ENCODE assay signal across 34 cellular contexts in the genomic region with DNA sequence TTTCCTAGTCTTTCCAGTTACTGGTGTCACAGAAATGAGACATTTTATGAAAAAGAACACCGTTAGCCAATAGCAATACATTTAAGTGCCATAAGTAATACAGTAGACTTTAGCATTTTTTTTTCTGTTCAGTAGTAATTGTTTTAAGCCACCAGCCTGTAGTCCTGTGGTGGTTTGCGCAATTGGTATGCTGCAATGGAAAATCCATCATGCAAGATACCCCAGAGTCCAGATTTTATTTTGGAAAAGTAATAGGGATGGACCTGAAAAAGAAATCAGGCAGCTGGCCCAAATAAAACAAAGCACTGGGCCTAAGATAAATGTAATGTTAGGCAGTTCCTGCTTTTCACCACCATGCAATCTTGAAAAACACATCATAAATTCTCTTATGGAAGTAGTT.
DNase-seq lines count a peak whose midpoint lies in the region; ATAC-seq and TF ChIP-seq lines count a peak whose summit lies in the region.
"Had no signal": no experiment of that assay in that cellular context is flagged by ENCODE, and none has a peak within 500 bp of the region (broad histone marks: within the 10 kb centered on the region; RNA-seq: fewer than 3 reads in every experiment).

No MANE protein-coding gene starts in this region.

- H3K9me3 Mint-ChIP-seq in activated CD4-positive, alpha-beta T cell treated with anti-CD3 and anti-CD28 coated beads, Interleukin-2, amount 10 ng/mL, durations not matched to agents 24 days and 14 days: peaks cover 12% of the 10 kb centered on the region
- H3K9me3 Mint-ChIP-seq in activated CD4-positive, alpha-beta T cell treated with anti-CD3 and anti-CD28 coated beads for 36 hours (ENCODE audit: low read depth): no peaks in the 10 kb centered on the region
- H3K9me3 Mint-ChIP-seq: activated naive CD4-positive, alpha-beta T cell treated with anti-CD3 and anti-CD28 coated beads, Interleukin-2, amount 10 ng/mL, durations not matched to agents 7 days and 5 days; stimulated activated memory B cell treated with anti-CD40 and anti-IgM and Interleukin-4, amounts not matched to agents 10 μg/mL and 1 μg/mL and 100 μg/mL, for 72 hours; T-cell; WTC11 had no signal

- H3K27ac ChIP-seq in IMR-90 (ENCODE audit: insufficient read depth, low read length): no peak overlapping the region
- H3K27ac ChIP-seq in caudate nucleus (ENCODE audit: low read depth, low read length): peak overlapping the region; percentile 46
- H3K27ac ChIP-seq: 22Rv1, epithelial cell of prostate, gastroesophageal sphincter, lower lobe of right lung, prostate gland, upper lobe of left lung had no signal

- H3K4me2 ChIP-seq in IMR-90 (ENCODE audit: low read depth, low read length): no peak overlapping the region

- H2BK120ac ChIP-seq in IMR-90 (ENCODE audit: low read depth, low read length): no peak overlapping the region

- no peak overlapping the region for H3K56ac ChIP-seq in IMR-90 (ENCODE audit: extremely low read depth, insufficient read depth, low read length)

- H3K4me3 Mint-ChIP-seq in activated CD4-positive, alpha-beta T cell treated with anti-CD3 and anti-CD28 coated beads, Interleukin-2, amount 10 ng/mL, durations not matched to agents 24 days and 14 days: no peak overlapping the region
- H3K4me3 Mint-ChIP-seq in activated CD4-positive, alpha-beta T cell treated with anti-CD3 and anti-CD28 coated beads for 36 hours: no peak overlapping the region
- H3K4me3 Mint-ChIP-seq: activated naive CD4-positive, alpha-beta T cell treated with anti-CD3 and anti-CD28 coated beads, Interleukin-2, amount 10 ng/mL, durations not matched to agents 7 days and 5 days; CD14-positive monocyte; naive B cell; stimulated activated memory B cell treated with anti-CD40 and anti-IgM and Interleukin-4, amounts not matched to agents 10 μg/mL and 1 μg/mL and 100 μg/mL, for 72 hours; T-cell; WTC11 had no signal

- H3K27ac Mint-ChIP-seq in activated CD4-positive, alpha-beta T cell treated with anti-CD3 and anti-CD28 coated beads, Interleukin-2, amount 10 ng/mL, durations not matched to agents 24 days and 14 days: peak overlapping the region; percentile 48
- H3K27ac Mint-ChIP-seq in activated CD4-positive, alpha-beta T cell treated with anti-CD3 and anti-CD28 coated beads for 36 hours: no peak overlapping the region
- H3K27ac Mint-ChIP-seq: activated naive CD4-positive, alpha-beta T cell treated with anti-CD3 and anti-CD28 coated beads, Interleukin-2, amount 10 ng/mL, durations not matched to agents 7 days and 5 days; naive B cell; stimulated activated memory B cell treated with anti-CD40 and anti-IgM and Interleukin-4, amounts not matched to agents 10 μg/mL and 1 μg/mL and 100 μg/mL, for 72 hours; T-cell; WTC11 had no signal

- H4K20me1 ChIP-seq in IMR-90 (ENCODE audit: insufficient read depth, low read length): no peaks in the 10 kb centered on the region

- peaks cover 0 to 3% of the 10 kb centered on the region in 2 experiments; a peak in 1 of 4 replicates for H3K79me1 ChIP-seq in IMR-90 (ENCODE audit: low read depth in 1 of 2, low read length in 2 of 2)

- no peaks in the 10 kb centered on the region for H3K36me3 ChIP-seq in IMR-90 (ENCODE audit: control insufficient read depth, insufficient read depth, low read length)
- H3K36me3 ChIP-seq: lower lobe of right lung, prostate gland had no signal

- peaks cover 54% of the 10 kb centered on the region for H3K36me3 Mint-ChIP-seq in activated CD4-positive, alpha-beta T cell treated with anti-CD3 and anti-CD28 coated beads, Interleukin-2, amount 10 ng/mL, durations not matched to agents 24 days and 14 days (ENCODE audit: low read depth)
- H3K36me3 Mint-ChIP-seq in activated CD4-positive, alpha-beta T cell treated with anti-CD3 and anti-CD28 coated beads for 36 hours (ENCODE audit: low read depth): peaks cover 42% of the 10 kb centered on the region
- H3K36me3 Mint-ChIP-seq: WTC11 had no signal

- no peak overlapping the region for H3K23ac ChIP-seq in IMR-90 (ENCODE audit: low read depth, low read length)

- H3K14ac ChIP-seq in IMR-90 (replicated peaks; ENCODE audit: low read depth, low read length): no peak overlapping the region

- H2BK15ac ChIP-seq in IMR-90 (ENCODE audit: low read depth, low read length): no peak overlapping the region

- H3K4me1 ChIP-seq in IMR-90 (ENCODE audit: control insufficient read depth, insufficient read depth, low read length): peaks cover 3% of the 10 kb centered on the region; the same call in 1 of the 2 replicates
- H3K4me1 ChIP-seq: gastroesophageal sphincter, lower lobe of right lung, prostate gland, upper lobe of left lung had no signal

- WGBS in IMR-90 (ENCODE audit: extremely low coverage in 2 of 2, insufficient read length in 1 of 2), 2 experiments: no CpG with 5 or more reads among the region's 2 CpGs

- POLR2A ChIA-PET in IMR-90 (lab: Charles Lee; ENCODE audit: unreplicated experiment): no interaction called here
- POLR2A ChIA-PET in activated CD4-positive, alpha-beta T cell treated with anti-CD3 and anti-CD28 coated beads for 36 hours (lab: Charles Lee): no interaction called here

- intact Hi-C loops in activated CD4-positive, alpha-beta T cell treated with anti-CD3 and anti-CD28 coated beads, Interleukin-2, amount 10 ng/mL, durations not matched to agents 24 days and 14 days (cut with micrococcal nuclease): loop anchor here (1.0 to 2.0 kb wide), 5 partner anchors 15 to 141 kb away; a partner anchor contains a TSS
- intact Hi-C loops in IMR-90 (cut with micrococcal nuclease): no loop called here
- intact Hi-C loops in activated CD4-positive, alpha-beta T cell treated with anti-CD3 and anti-CD28 coated beads for 36 hours (cut with DNase I, micrococcal nuclease): loop anchor here (2.0 to 10.0 kb wide), 5 partner anchors 77 to 419 kb away; a partner anchor contains a TSS

- H3K4ac ChIP-seq in IMR-90 (ENCODE audit: low read depth, low read length): no peak overlapping the region

- no peak overlapping the region for H2BK5ac ChIP-seq in IMR-90 (ENCODE audit: low read depth, low read length, poor library complexity, severe bottlenecking)

- H4K8ac ChIP-seq in IMR-90 (ENCODE audit: low read depth in 2 of 2, low read length in 2 of 2): no peak overlapping the region

- no peak overlapping the region for H4K91ac ChIP-seq in IMR-90 (ENCODE audit: insufficient read depth, low read depth, low read length)

- DNase-seq in activated CD4-positive, alpha-beta T cell treated with anti-CD3 and anti-CD28 coated beads, Interleukin-2, amount 10 ng/mL, durations not matched to agents 24 days and 14 days: no peak
- no peak for DNase-seq in activated CD4-positive, alpha-beta T cell treated with anti-CD3 and anti-CD28 coated beads for 4 hours
- DNase-seq in IMR-90 (peak; percentile 13), caudate nucleus (lab: John Stamatoyannopoulos, UW) (no peak), iris pigment epithelial cell (ENCODE audit: low read depth) (peak; percentile 29), SW 1271 (lab: John Stamatoyannopoulos, UW) (no peak)
- no peak for DNase-seq in activated CD4-positive, alpha-beta T cell treated with anti-CD3 and anti-CD28 coated beads for 36 hours
- DNase-seq: activated naive CD4-positive, alpha-beta T cell treated with anti-CD3 and anti-CD28 coated beads, Interleukin-2, amount 10 ng/mL, durations not matched to agents 7 days and 5 days; anterior cingulate cortex; Caco-2; cortex of kidney; DMS79; effector memory CD4-positive, alpha-beta T cell; GF-D8; kidney glomerular epithelial cell; lower lobe of right lung; midbrain; naive B cell; NCI-H1105; NCI-H187 treated with DMSO at 0.1 percent for 48 hours; NCI-H2171 treated with DMSO at 0.1 percent for 48 hours; NCI-H510A; T-cell; upper lobe of left lung had no signal

- H2AK9ac ChIP-seq in IMR-90 (replicated peaks; ENCODE audit: low read depth, low read length, poor library complexity): no peak overlapping the region

- H3K9me1 ChIP-seq in IMR-90 (ENCODE audit: insufficient read depth, low read length): peaks cover 2% of the 10 kb centered on the region; the same call in 1 of the 2 replicates

- dilution Hi-C loops in IMR-90 (cut with HindIII; ENCODE audit: low sequenced_read_pairs, unreplicated experiment): no loop called here

- no peak for TF ChIP-seq CTCF in IMR-90 (conservative IDR thresholded peaks at IDR 0.05; ENCODE audit: low read depth, low read length)

- no peak overlapping the region for H2AK5ac ChIP-seq in IMR-90 (ENCODE audit: low read depth, low read length)

- H3K9ac ChIP-seq in IMR-90 (ENCODE audit: low read depth, low read length): no peak overlapping the region

- no peak for TF ChIP-seq RAD21 in IMR-90 (IDR thresholded peaks at IDR 0.05; ENCODE audit: low read length)

- H2BK20ac ChIP-seq in IMR-90 (ENCODE audit: low read depth, low read length): no peak overlapping the region

- TF ChIP-seq POLR2A in IMR-90 (IDR thresholded peaks at IDR 0.05; ENCODE audit: low read depth, low read length): no peak

- no peak overlapping the region for H2AFZ ChIP-seq in IMR-90 (replicated peaks; ENCODE audit: low read length, poor library complexity)

- no peaks in the 10 kb centered on the region for H3K27me3 ChIP-seq in IMR-90 (ENCODE audit: control insufficient read depth, insufficient read depth, low read length)
- H3K27me3 ChIP-seq: gastroesophageal sphincter, upper lobe of left lung had no signal

- in situ Hi-C loops in IMR-90 (cut with MboI; ENCODE audit: low sequenced_read_pairs): no loop called here

- CTCF ChIA-PET in IMR-90 (lab: Yijun Ruan, JAX): interaction anchor here (0.6 kb wide), 1 partner anchor 91 kb away, joined by 3 read pairs; no protein-coding TSS in a partner anchor
- CTCF ChIA-PET in activated CD4-positive, alpha-beta T cell treated with anti-CD3 and anti-CD28 coated beads for 36 hours (lab: Charles Lee): interaction anchor here (0.9 kb wide), 1 partner anchor 242 kb away, joined by 3 read pairs; no protein-coding TSS in a partner anchor

- peaks cover 50% of the 10 kb centered on the region for H3K4me1 Mint-ChIP-seq in activated CD4-positive, alpha-beta T cell treated with anti-CD3 and anti-CD28 coated beads, Interleukin-2, amount 10 ng/mL, durations not matched to agents 24 days and 14 days
- peaks cover 51% of the 10 kb centered on the region for H3K4me1 Mint-ChIP-seq in activated CD4-positive, alpha-beta T cell treated with anti-CD3 and anti-CD28 coated beads for 36 hours

- no peak overlapping the region for H3K4me3 ChIP-seq in IMR-90 (ENCODE audit: insufficient read depth, low read depth, low read length)
- H3K4me3 ChIP-seq: gastroesophageal sphincter, K562, lower lobe of right lung, prostate gland, upper lobe of left lung had no signal

- H3K27me3 Mint-ChIP-seq in activated CD4-positive, alpha-beta T cell treated with anti-CD3 and anti-CD28 coated beads, Interleukin-2, amount 10 ng/mL, durations not matched to agents 24 days and 14 days: no peaks in the 10 kb centered on the region
- no peaks in the 10 kb centered on the region for H3K27me3 Mint-ChIP-seq in activated CD4-positive, alpha-beta T cell treated with anti-CD3 and anti-CD28 coated beads for 36 hours
- H3K27me3 Mint-ChIP-seq: activated naive CD4-positive, alpha-beta T cell treated with anti-CD3 and anti-CD28 coated beads, Interleukin-2, amount 10 ng/mL, durations not matched to agents 7 days and 5 days; activated T-helper 17 cell treated with anti-CD3 and anti-CD28 coated beads, Interleukin-2, amount 50 U/mL, for 72 hours; naive B cell; stimulated activated memory B cell treated with anti-CD40 and anti-IgM and Interleukin-4, amounts not matched to agents 10 μg/mL and 1 μg/mL and 100 μg/mL, for 72 hours; T-cell had no signal

- H3K18ac ChIP-seq in IMR-90 (ENCODE audit: low read depth, low read length): no peak overlapping the region

- BruUV-seq in IMR-90 (replicated peaks; lab: Mats Ljungman, UMichigan): no TSS peak

- no peak for ATAC-seq in IMR-90 (ENCODE audit: low read depth)
- ATAC-seq in HG03095 (IDR thresholded peaks at IDR 0.05; ENCODE audit: unreplicated experiment): no peak
- no peak for ATAC-seq in activated CD4-positive, alpha-beta T cell treated with anti-CD3 and anti-CD28 coated beads for 36 hours
- ATAC-seq: gastroesophageal sphincter; K562; stimulated activated memory B cell treated with anti-CD40 and anti-IgM and Interleukin-4, amounts not matched to agents 10 μg/mL and 1 μg/mL and 100 μg/mL, for 72 hours; T-cell; WTC11 had no signal

- H3K9me3 ChIP-seq in IMR-90 (ENCODE audit: control insufficient read depth, insufficient read depth, low read length): no peaks in the 10 kb centered on the region
- H3K9me3 ChIP-seq: gastroesophageal sphincter, lower lobe of right lung, prostate gland, upper lobe of left lung had no signal

- H4K5ac ChIP-seq in IMR-90 (ENCODE audit: low read depth, low read length): no peak overlapping the region

Comparison
In these comparisons a context has a peak if more than half of its experiments do, and no peak if none do; other contexts are left out.
1. DNase-seq: peak in IMR-90 (single experiment) and iris pigment epithelial cell (single experiment); none in activated CD4-positive, alpha-beta T cell treated with anti-CD3 and anti-CD28 coated beads, Interleukin-2, amount 10 ng/mL, durations not matched to agents 24 days and 14 days (single experiment), activated CD4-positive, alpha-beta T cell treated with anti-CD3 and anti-CD28 coated beads for 4 hours (0 of 2), caudate nucleus (0 of 61), SW 1271 (0 of 2) and activated CD4-positive, alpha-beta T cell treated with anti-CD3 and anti-CD28 coated beads for 36 hours (single experiment).